In the genomic region with DNA sequence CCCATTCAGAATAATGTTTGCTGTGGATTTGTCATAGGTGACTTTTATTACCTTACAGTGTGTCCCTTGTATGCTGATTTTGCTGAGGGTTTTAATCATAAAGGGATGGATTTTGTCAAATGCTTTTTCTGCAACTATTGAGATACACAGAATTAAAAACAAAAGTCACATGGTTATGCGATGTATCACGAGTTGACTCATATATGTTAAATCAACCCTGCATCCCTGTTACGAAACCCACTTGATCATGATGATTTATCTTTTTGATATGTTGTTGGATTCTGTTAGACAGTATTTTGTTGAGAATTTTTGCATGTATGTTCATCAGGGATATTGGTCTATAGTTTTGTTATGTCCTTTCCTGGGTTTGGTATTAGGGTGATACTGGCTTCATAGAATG, we compare ENCODE assay signal across 24 cellular contexts. TPM values are rescaled to one million over a fixed set of nuclear protein-coding genes. Genes with fewer than 3 reads are reported as not detected.
"Had no signal": no experiment of that assay in that cellular context is flagged by ENCODE, and none has a peak within 500 bp of the region (broad histone marks: within the 10 kb centered on the region; RNA-seq: fewer than 3 reads in every experiment).

No MANE protein-coding gene starts in this region.

- H3K27ac ChIP-seq: dorsolateral prefrontal cortex, gastrocnemius medialis, heart right ventricle, pancreas, suprapubic skin, thyroid gland had no signal

- H3K4me1 ChIP-seq: gastrocnemius medialis, heart right ventricle, pancreas, suprapubic skin, thyroid gland had no signal

- H3K36me3 ChIP-seq: gastrocnemius medialis, heart right ventricle, pancreas, suprapubic skin, thyroid gland had no signal

- DNase-seq: cortex of kidney; dorsolateral prefrontal cortex; effector CD8-positive, alpha-beta T cell; gastrocnemius medialis; heart right ventricle; hypothalamus; kidney glomerular epithelial cell; midbrain; naive B cell; occipital lobe; pancreas; right cardiac atrium; stimulated activated CD4-positive, alpha-beta T cell treated with anti-CD3 and anti-CD28 coated beads, Interleukin-4, amount 100 ng/mL, for 1 hour; stimulated activated CD8-positive, alpha-beta memory T cell treated with anti-CD3 and anti-CD28 coated beads, Interleukin-4, amount 100 ng/mL, for 48 hours; stimulated activated naive CD8-positive, alpha-beta T cell treated with anti-CD3 and anti-CD28 coated beads, Interleukin-15, Interleukin-2, amounts not matched to agents 100 U/mL and 50 U/mL, for 24 hours; thyroid gland had no signal

- ATAC-seq: esophagus mucosa; gastrocnemius medialis; heart right ventricle; left lobe of liver; pancreas; right cardiac atrium; stimulated activated effector memory CD8-positive, alpha-beta T cell treated with anti-CD3 and anti-CD28 coated beads, Interleukin-12 subunit alpha, Interleukin-12 subunit beta, amount 100 ng/mL, for 72 hours; stimulated activated naive CD8-positive, alpha-beta T cell treated with anti-CD3 and anti-CD28 coated beads, Interleukin-15, Interleukin-2, amounts not matched to agents 100 U/mL and 50 U/mL, for 24 hours had no signal

- H3K27me3 ChIP-seq: dorsolateral prefrontal cortex, gastrocnemius medialis, heart right ventricle, suprapubic skin, thyroid gland had no signal

- FAIRE-seq: islet of Langerhans, pancreas, urothelium cell line had no signal

- H3K4me2 ChIP-seq: smooth muscle cell had no signal

- H3K4me3 ChIP-seq: dorsolateral prefrontal cortex, gastrocnemius medialis, heart right ventricle, pancreas, smooth muscle cell, suprapubic skin, thyroid gland had no signal

RNA-seq across cellular contexts. Expression of gene OR2T34, which starts 10.7 kb away (rescaled TPM):
- polyA plus RNA-seq: fibroblast of lung, heart right ventricle, pancreas, right cardiac atrium, smooth muscle cell had no signal

RNA-seq across cellular contexts. Expression of gene OR2T10, which starts 12.2 kb away (rescaled TPM):
- polyA plus RNA-seq: fibroblast of lung, heart right ventricle, right cardiac atrium, smooth muscle cell had no signal

RNA-seq across cellular contexts. Expression of gene OR2T29, which starts 22.7 kb away (rescaled TPM):
- polyA plus RNA-seq: fibroblast of lung, heart right ventricle, pancreas, right cardiac atrium, smooth muscle cell had no signal

RNA-seq across cellular contexts. Expression of gene OR2T11, which starts 49.6 kb away (rescaled TPM):
- polyA plus RNA-seq: fibroblast of lung, heart right ventricle, right cardiac atrium, smooth muscle cell had no signal

RNA-seq across cellular contexts. Expression of gene OR2T35, which starts 59.8 kb away (rescaled TPM):
- polyA plus RNA-seq: fibroblast of lung, heart right ventricle, pancreas, right cardiac atrium, smooth muscle cell had no signal
